ENCODE assay signal across 14 cellular contexts in the genomic region with DNA sequence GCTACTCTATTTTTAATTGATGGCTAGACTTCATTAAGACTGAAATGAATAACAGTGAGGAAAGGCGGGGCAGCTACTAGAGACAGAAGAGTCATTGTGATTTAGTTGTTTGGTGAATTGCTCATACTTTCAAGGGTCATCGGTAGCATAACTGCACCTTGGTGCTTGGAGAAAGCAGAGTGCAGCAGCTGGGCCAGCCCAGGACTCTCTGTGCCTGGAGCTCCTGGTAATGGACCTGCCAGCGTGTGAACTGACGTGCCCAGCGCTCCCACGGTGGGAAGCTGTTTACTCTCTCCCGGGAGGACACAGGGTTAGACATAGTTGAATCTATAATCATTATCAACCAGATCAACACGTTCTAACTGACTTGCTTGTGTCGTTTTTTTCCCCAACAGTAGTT. TPM values are rescaled to one million over a fixed set of nuclear protein-coding genes. Genes with fewer than 3 reads are reported as not detected.
DNase-seq lines count a peak whose midpoint lies in the region; ATAC-seq and TF ChIP-seq lines count a peak whose summit lies in the region.
"Had no signal": no experiment of that assay in that cellular context is flagged by ENCODE, and none has a peak within 500 bp of the region (broad histone marks: within the 10 kb centered on the region; RNA-seq: fewer than 3 reads in every experiment).

No MANE protein-coding gene starts in this region.

- no peaks in the 10 kb centered on the region for H3K79me2 ChIP-seq in PC-9 (ENCODE audit: low read depth)

- in situ Hi-C loops in Caki2 (cut with HindIII; ENCODE audit: low pct_unique_long_range_greater_than_20kb, low sequenced_read_pairs), result no loop called here

- peak; percentile 96 for DNase-seq in Caki2 (ENCODE audit: low read depth)
- DNase-seq in PC-9, result peak; percentile 41 to 58
- DNase-seq in NCI-H524 (lab: John Stamatoyannopoulos, UW), result no peak
- DNase-seq in NCI-H446 (lab: John Stamatoyannopoulos, UW), result no peak
- no peak for DNase-seq in activated T-cell treated with anti-CD3 and anti-CD28 coated beads, Interleukin-2, amount 50 U/mL, for 4 hours
- DNase-seq: activated CD4-positive, alpha-beta T cell treated with anti-CD3 and anti-CD28 coated beads, Interleukin-2, amount 50 U/mL, for 1 hour; H7; NCI-H446 treated with DMSO at 0.1 percent for 48 hours; stimulated activated naive CD8-positive, alpha-beta T cell treated with anti-CD3 and anti-CD28 coated beads, Interleukin-15, amount 100 ng/mL, for 72 hours had no signal

- H3K9me2 ChIP-seq in PC-9 (ENCODE audit: insufficient read depth), result no peaks in the 10 kb centered on the region

- 0 out of 2 replicates have a peak, but pooled peaks cover 3% of the 10 kb centered on the region for H3K9me3 ChIP-seq in PC-9 (ENCODE audit: insufficient read depth, low read depth)
- H3K9me3 ChIP-seq in muscle layer of colon (ENCODE audit: low read length), result no peaks in the 10 kb centered on the region
- H3K9me3 ChIP-seq: BLaER1 had no signal

- H3K9ac ChIP-seq in muscle layer of colon (ENCODE audit: low read length), result no peak overlapping the region
- H3K9ac ChIP-seq: BLaER1 had no signal

- no peak overlapping the region for H3K4me3 ChIP-seq in PC-9
- no peak overlapping the region for H3K4me3 ChIP-seq in muscle layer of colon (ENCODE audit: low read depth in 1 of 2, low read length in 2 of 2)
- H3K4me3 ChIP-seq: BLaER1 had no signal

- H3K4me1 Mint-ChIP-seq in activated T-cell treated with anti-CD3 and anti-CD28 coated beads, Interleukin-2, amount 50 U/mL, for 4 hours (ENCODE audit: low read depth), result no peaks in the 10 kb centered on the region
- H3K4me1 Mint-ChIP-seq: stimulated activated naive CD8-positive, alpha-beta T cell treated with anti-CD3 and anti-CD28 coated beads, Interleukin-15, amount 100 ng/mL, for 72 hours had no signal

- no peak overlapping the region for H2AFZ ChIP-seq in PC-9

- H3F3A ChIP-seq in PC-9 (ENCODE audit: insufficient read depth, low read depth), result peaks cover 20% of the 10 kb centered on the region

- no TSS peak for BruUV-seq in PC-9 (replicated peaks; lab: Mats Ljungman, UMichigan)

- CTCF ChIA-PET in PC-9 (lab: Charles Lee), result interaction anchor here (0.7 to 1.1 kb wide), 4 partner anchors 13 to 148 kb away, joined by 3 to 9 read pairs (median 5); no protein-coding TSS in a partner anchor

- H3K4me1 ChIP-seq in PC-9 (replicated peaks; ENCODE audit: insufficient read depth) (peaks cover 33% of the 10 kb centered on the region), muscle layer of colon (ENCODE audit: insufficient read depth, low read length) (peaks cover 49% of the 10 kb centered on the region)
- H3K4me1 ChIP-seq: BLaER1 had no signal

- H3K27ac ChIP-seq in PC-9 (peak overlapping the region; percentile 100), muscle layer of colon (ENCODE audit: low read depth, low read length) (peak overlapping the region; percentile 45)
- H3K27ac ChIP-seq: BLaER1, HL-60 had no signal

- no peak for TF ChIP-seq CTCF in PC-9 (conservative IDR thresholded peaks at IDR 0.05)

- POLR2A ChIA-PET in PC-9 (lab: Charles Lee; ENCODE audit: unreplicated experiment), result no interaction called here

- H3K27me3 ChIP-seq in PC-9 (ENCODE audit: insufficient read depth, low read depth) (no peaks in the 10 kb centered on the region), muscle layer of colon (ENCODE audit: control insufficient read depth in 1 of 2, insufficient read depth in 2 of 2, low read length in 2 of 2) (no peaks in the 10 kb centered on the region)
- H3K27me3 ChIP-seq: BLaER1 had no signal

- no peaks in the 10 kb centered on the region for H3K36me3 Mint-ChIP-seq in activated T-cell treated with anti-CD3 and anti-CD28 coated beads, Interleukin-2, amount 50 U/mL, for 4 hours (ENCODE audit: insufficient read depth)

- intact Hi-C loops in PC-9 (cut with micrococcal nuclease; ENCODE audit: unreplicated experiment), result loop anchor here (5.0 to 10.0 kb wide), 2 partner anchors 60 to 137 kb away; no protein-coding TSS in a partner anchor

- no peaks in the 10 kb centered on the region for H4K20me1 ChIP-seq in PC-9 (ENCODE audit: insufficient read depth)
- H4K20me1 ChIP-seq: BLaER1 had no signal

- H3K4me3 Mint-ChIP-seq in activated T-cell treated with anti-CD3 and anti-CD28 coated beads, Interleukin-2, amount 50 U/mL, for 4 hours, result no peak overlapping the region
- H3K4me3 Mint-ChIP-seq: stimulated activated naive CD8-positive, alpha-beta T cell treated with anti-CD3 and anti-CD28 coated beads, Interleukin-15, amount 100 ng/mL, for 72 hours had no signal

- peak; percentile 86 for ATAC-seq in esophagus mucosa
- no peak for ATAC-seq in GM21723 (IDR thresholded peaks at IDR 0.05; ENCODE audit: unreplicated experiment)
- no peak for ATAC-seq in activated T-cell treated with anti-CD3 and anti-CD28 coated beads, Interleukin-2, amount 50 U/mL, for 4 hours
- ATAC-seq: stimulated activated naive CD8-positive, alpha-beta T cell treated with anti-CD3 and anti-CD28 coated beads, Interleukin-15, amount 100 ng/mL, for 72 hours had no signal

- no peak overlapping the region for H3K4me2 ChIP-seq in PC-9
- H3K4me2 ChIP-seq: BLaER1 had no signal

- peaks cover 5% of the 10 kb centered on the region for H3K9me3 Mint-ChIP-seq in activated T-cell treated with anti-CD3 and anti-CD28 coated beads, Interleukin-2, amount 50 U/mL, for 4 hours

- H3K27me3 Mint-ChIP-seq in activated T-cell treated with anti-CD3 and anti-CD28 coated beads, Interleukin-2, amount 50 U/mL, for 4 hours (ENCODE audit: low read depth), result no peaks in the 10 kb centered on the region
- H3K27me3 Mint-ChIP-seq: stimulated activated naive CD8-positive, alpha-beta T cell treated with anti-CD3 and anti-CD28 coated beads, Interleukin-15, amount 100 ng/mL, for 72 hours had no signal

- no peaks in the 10 kb centered on the region for H3K36me3 ChIP-seq in PC-9 (ENCODE audit: low read depth)
- no peaks in the 10 kb centered on the region for H3K36me3 ChIP-seq in muscle layer of colon (ENCODE audit: insufficient read depth, low read length)
- H3K36me3 ChIP-seq: BLaER1 had no signal

RNA-seq across cellular contexts. Expression of a gene that starts 42.9 kb away (rescaled TPM):
- 28.4 TPM in 2 replicates for total RNA-seq in Caki2 (2014; rRNA removed; shearing (Covaris generic); ENCODE audit: low replicate concordance)
- total RNA-seq in PC-9 (2021), result 3.6 and 4.1 TPM in 2 replicates
- 2.6 TPM for total RNA-seq in esophagus mucosa
- total RNA-seq in activated T-cell treated with anti-CD3 and anti-CD28 coated beads, Interleukin-2, amount 50 U/mL, for 4 hours, result not detected

Comparison
In these comparisons a context has a peak if more than half of its experiments do, and no peak if none do; other contexts are left out.
1. DNase-seq: peak in Caki2 (single experiment) and PC-9 (2 of 2); none in NCI-H524 (0 of 2), NCI-H446 (0 of 2) and activated T-cell treated with anti-CD3 and anti-CD28 coated beads, Interleukin-2, amount 50 U/mL, for 4 hours (single experiment).